In the genomic region with DNA sequence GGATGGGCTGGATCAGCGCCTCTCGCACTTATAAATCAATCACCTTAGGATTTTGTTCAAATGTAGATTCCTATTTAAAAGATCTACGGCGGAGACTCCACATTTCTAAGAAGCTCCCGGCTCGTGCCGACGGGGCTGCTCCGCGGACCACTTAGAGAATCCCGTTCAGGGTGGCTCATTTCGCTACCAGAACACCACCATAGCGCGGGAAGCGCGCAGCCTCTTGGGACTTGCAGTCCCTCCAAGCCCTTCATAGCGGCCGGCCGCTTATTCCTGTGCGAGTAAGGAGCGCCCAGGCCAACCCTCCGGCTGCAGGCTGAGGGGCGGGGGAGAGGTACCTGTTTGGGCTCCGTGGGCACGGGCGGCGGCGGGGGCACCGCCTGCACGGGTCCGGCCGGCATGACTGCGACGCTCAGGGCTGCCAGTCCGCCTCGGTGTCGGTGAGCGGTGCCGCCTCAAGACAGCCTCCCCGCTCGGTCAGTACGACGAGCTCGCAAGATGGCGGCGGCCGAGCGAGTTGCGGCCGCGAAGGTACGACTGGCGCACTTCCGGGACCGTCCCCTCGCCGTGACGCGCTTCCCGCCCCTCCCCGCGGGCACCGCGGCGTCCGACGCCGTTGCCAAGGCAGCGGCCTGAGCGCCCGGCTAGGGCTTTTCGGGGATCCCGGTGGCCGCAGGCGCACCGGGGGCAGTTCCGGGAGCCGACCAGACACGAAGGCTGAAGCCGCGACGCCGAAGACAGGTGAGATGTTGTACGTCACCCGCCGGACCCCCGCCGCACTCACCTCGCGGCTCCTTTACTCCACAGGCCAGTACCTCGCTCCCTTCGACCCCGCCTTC, we compare ENCODE assay signal across 1 cellular context.
TF ChIP-seq lines count a peak whose summit lies in the region.

A gene (plus strand): TSS at position 616 of the 839 bp plus-strand sequence. CDS start 8,994 bp downstream, outside the sequence.
A gene with protein sequence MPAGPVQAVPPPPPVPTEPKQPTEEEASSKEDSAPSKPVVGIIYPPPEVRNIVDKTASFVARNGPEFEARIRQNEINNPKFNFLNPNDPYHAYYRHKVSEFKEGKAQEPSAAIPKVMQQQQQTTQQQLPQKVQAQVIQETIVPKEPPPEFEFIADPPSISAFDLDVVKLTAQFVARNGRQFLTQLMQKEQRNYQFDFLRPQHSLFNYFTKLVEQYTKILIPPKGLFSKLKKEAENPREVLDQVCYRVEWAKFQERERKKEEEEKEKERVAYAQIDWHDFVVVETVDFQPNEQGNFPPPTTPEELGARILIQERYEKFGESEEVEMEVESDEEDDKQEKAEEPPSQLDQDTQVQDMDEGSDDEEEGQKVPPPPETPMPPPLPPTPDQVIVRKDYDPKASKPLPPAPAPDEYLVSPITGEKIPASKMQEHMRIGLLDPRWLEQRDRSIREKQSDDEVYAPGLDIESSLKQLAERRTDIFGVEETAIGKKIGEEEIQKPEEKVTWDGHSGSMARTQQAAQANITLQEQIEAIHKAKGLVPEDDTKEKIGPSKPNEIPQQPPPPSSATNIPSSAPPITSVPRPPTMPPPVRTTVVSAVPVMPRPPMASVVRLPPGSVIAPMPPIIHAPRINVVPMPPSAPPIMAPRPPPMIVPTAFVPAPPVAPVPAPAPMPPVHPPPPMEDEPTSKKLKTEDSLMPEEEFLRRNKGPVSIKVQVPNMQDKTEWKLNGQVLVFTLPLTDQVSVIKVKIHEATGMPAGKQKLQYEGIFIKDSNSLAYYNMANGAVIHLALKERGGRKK (minus strand): TSS at position 503 of the 839 bp plus-strand sequence. CDS start 102 bp downstream, at position 401.

TF ChIP-seq in SK-N-SH treated with all-trans-retinoic acid at 6 μM for 48 hours, 23 proteins besides CTCF, POLR2A, EP300 and RAD21 (continued from another document):
- TF ChIP-seq, protein P1, sequence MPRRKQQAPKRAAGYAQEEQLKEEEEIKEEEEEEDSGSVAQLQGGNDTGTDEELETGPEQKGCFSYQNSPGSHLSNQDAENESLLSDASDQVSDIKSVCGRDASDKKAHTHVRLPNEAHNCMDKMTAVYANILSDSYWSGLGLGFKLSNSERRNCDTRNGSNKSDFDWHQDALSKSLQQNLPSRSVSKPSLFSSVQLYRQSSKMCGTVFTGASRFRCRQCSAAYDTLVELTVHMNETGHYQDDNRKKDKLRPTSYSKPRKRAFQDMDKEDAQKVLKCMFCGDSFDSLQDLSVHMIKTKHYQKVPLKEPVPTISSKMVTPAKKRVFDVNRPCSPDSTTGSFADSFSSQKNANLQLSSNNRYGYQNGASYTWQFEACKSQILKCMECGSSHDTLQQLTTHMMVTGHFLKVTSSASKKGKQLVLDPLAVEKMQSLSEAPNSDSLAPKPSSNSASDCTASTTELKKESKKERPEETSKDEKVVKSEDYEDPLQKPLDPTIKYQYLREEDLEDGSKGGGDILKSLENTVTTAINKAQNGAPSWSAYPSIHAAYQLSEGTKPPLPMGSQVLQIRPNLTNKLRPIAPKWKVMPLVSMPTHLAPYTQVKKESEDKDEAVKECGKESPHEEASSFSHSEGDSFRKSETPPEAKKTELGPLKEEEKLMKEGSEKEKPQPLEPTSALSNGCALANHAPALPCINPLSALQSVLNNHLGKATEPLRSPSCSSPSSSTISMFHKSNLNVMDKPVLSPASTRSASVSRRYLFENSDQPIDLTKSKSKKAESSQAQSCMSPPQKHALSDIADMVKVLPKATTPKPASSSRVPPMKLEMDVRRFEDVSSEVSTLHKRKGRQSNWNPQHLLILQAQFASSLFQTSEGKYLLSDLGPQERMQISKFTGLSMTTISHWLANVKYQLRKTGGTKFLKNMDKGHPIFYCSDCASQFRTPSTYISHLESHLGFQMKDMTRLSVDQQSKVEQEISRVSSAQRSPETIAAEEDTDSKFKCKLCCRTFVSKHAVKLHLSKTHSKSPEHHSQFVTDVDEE (CRISPR knock-in tag; IDR thresholded peaks at IDR 0.05): no peak
- TF ChIP-seq ZNF70 (CRISPR knock-in tag; IDR thresholded peaks at IDR 0.05): no peak
- TF ChIP-seq, protein P2, sequence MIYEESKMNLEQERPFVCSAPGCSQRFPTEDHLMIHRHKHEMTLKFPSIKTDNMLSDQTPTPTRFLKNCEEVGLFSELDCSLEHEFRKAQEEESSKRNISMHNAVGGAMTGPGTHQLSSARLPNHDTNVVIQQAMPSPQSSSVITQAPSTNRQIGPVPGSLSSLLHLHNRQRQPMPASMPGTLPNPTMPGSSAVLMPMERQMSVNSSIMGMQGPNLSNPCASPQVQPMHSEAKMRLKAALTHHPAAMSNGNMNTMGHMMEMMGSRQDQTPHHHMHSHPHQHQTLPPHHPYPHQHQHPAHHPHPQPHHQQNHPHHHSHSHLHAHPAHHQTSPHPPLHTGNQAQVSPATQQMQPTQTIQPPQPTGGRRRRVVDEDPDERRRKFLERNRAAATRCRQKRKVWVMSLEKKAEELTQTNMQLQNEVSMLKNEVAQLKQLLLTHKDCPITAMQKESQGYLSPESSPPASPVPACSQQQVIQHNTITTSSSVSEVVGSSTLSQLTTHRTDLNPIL (CRISPR knock-in tag; IDR thresholded peaks at IDR 0.05; ENCODE audit: low read depth): no peak
- no peak for TF ChIP-seq ISL1 (CRISPR knock-in tag; IDR thresholded peaks at IDR 0.05)
- no peak for TF ChIP-seq TOX (CRISPR knock-in tag; IDR thresholded peaks at IDR 0.05; ENCODE audit: borderline replicate concordance)
- TF ChIP-seq ZFP3 (CRISPR knock-in tag; IDR thresholded peaks at IDR 0.05): no peak
- TF ChIP-seq, protein P3, sequence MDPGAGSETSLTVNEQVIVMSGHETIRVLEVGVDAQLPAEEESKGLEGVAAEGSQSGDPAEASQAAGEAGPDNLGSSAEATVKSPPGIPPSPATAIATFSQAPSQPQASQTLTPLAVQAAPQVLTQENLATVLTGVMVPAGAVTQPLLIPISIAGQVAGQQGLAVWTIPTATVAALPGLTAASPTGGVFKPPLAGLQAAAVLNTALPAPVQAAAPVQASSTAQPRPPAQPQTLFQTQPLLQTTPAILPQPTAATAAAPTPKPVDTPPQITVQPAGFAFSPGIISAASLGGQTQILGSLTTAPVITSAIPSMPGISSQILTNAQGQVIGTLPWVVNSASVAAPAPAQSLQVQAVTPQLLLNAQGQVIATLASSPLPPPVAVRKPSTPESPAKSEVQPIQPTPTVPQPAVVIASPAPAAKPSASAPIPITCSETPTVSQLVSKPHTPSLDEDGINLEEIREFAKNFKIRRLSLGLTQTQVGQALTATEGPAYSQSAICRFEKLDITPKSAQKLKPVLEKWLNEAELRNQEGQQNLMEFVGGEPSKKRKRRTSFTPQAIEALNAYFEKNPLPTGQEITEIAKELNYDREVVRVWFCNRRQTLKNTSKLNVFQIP (CRISPR knock-in tag; IDR thresholded peaks at IDR 0.05; ENCODE audit: borderline replicate concordance, low read depth): no peak
- TF ChIP-seq RARB (CRISPR knock-in tag; IDR thresholded peaks at IDR 0.05): no peak
- no peak for TF ChIP-seq ZNF8 (CRISPR knock-in tag; IDR thresholded peaks at IDR 0.05)
